ENCODE assay signal across 20 cellular contexts in the genomic region with DNA sequence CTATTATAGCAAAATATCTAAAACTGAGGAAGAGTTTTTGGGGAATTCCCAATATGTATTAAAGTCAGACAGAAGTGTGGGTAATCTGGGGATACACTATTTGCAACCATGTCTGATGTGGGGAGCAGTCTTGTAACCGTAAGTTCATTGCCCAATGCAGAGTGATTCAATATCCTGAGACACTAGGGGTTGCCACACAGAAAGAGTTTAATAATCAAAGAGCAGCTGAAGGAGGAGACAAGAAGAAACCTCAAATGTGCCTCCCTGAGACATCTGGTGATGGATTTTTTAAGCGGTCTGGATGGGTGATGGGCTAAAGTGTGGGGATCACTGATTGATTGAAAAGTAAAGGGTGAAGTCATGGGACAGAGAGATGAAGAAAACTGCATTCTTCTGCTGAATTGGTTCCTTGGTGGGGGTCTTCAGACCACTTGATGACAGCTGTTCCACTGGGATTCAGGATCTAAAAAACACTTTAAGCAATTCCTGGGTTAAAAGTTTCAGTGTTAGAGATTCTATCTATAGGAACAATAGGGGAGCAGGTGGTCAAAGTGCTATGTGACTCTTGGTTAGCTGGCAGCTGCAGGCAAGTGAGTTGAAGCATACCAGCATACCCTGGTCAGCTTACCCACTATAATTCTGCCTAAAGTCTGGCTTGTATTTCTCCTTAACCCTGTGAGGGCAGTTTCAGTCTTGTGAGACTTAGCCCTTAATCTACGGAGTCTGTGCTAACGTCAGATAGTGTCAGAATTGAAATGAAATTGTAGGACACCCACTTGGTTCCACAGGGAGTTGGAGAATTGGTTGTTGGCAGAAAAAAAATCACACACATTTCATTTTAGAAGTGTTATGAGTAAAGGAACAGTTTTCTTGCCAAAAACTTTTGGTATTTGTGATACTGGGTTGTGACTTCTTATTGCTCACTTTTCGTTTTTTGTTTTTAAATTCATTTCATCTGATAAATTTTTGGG.
DNase-seq lines count a peak whose midpoint lies in the region; TF ChIP-seq lines count a peak whose summit lies in the region.
"Had no signal": no experiment of that assay in that cellular context is flagged by ENCODE, and none has a peak within 500 bp of the region (broad histone marks: within the 10 kb centered on the region; RNA-seq: fewer than 3 reads in every experiment).

No MANE protein-coding gene starts in this region.

- DNase-seq in GM23248, result peak; percentile 86
- DNase-seq in NOMO-1 treated with DMSO at 0.1 percent for 48 hours (lab: John Stamatoyannopoulos, UW; ENCODE audit: unreplicated experiment), result peak; percentile 85
- DNase-seq in choroid plexus epithelial cell (ENCODE audit: low read depth), result peak; percentile 71
- no peak for DNase-seq in activated CD4-positive, alpha-beta memory T cell treated with anti-CD3 and anti-CD28 coated beads for 36 hours
- no peak for DNase-seq in activated CD4-positive, alpha-beta T cell treated with anti-CD3 and anti-CD28 coated beads, Interleukin-2, amount 50 U/mL, for 48 hours
- DNase-seq in ascending aorta (ENCODE audit: low spot score in 2 of 2), result no peak
- DNase-seq: activated CD4-positive, alpha-beta T cell treated with anti-CD3 and anti-CD28 coated beads for 36 hours; activated naive CD4-positive, alpha-beta T cell treated with anti-CD3 and anti-CD28 coated beads, Interleukin-2, amount 10 ng/mL, durations not matched to agents 7 days and 5 days; CD4-positive, CD25-positive, alpha-beta regulatory T cell; DMS79 treated with DMSO at 0.1 percent for 48 hours; effector CD8-positive, alpha-beta T cell; foreskin melanocyte; NCI-H1930; nephron progenitor cell; sigmoid colon; stimulated activated CD4-positive, alpha-beta T cell treated with anti-CD3 and anti-CD28 coated beads, Interleukin-2, amount 100 ng/mL, for 48 hours; thyroid gland had no signal

- no peak overlapping the region for H3K27ac Mint-ChIP-seq in activated CD4-positive, alpha-beta memory T cell treated with anti-CD3 and anti-CD28 coated beads for 36 hours
- H3K27ac Mint-ChIP-seq: activated CD4-positive, alpha-beta T cell treated with anti-CD3 and anti-CD28 coated beads for 36 hours; activated naive CD4-positive, alpha-beta T cell treated with anti-CD3 and anti-CD28 coated beads, Interleukin-2, amount 10 ng/mL, durations not matched to agents 7 days and 5 days; CD4-positive, CD25-positive, alpha-beta regulatory T cell; T-helper 2 cell treated with Interferon-gamma antibody and Interleukin-4, amounts not matched to agents 5 μg/mL and 100 μg/mL, for 36 hours had no signal

- H3K4me2 ChIP-seq in GM23248 (ENCODE audit: unreplicated experiment), result peak overlapping the region; percentile 73

- no peak overlapping the region for H2AFZ ChIP-seq in GM23248

- POLR2A ChIA-PET in activated CD4-positive, alpha-beta memory T cell treated with anti-CD3 and anti-CD28 coated beads for 36 hours (lab: Charles Lee), result no interaction called here

- H3K9me3 Mint-ChIP-seq in activated CD4-positive, alpha-beta memory T cell treated with anti-CD3 and anti-CD28 coated beads for 36 hours, result no peaks in the 10 kb centered on the region
- H3K9me3 Mint-ChIP-seq: activated naive CD4-positive, alpha-beta T cell treated with anti-CD3 and anti-CD28 coated beads, Interleukin-2, amount 10 ng/mL, durations not matched to agents 7 days and 5 days; nephron progenitor cell; T-helper 2 cell treated with Interferon-gamma antibody and Interleukin-4, amounts not matched to agents 5 μg/mL and 100 μg/mL, for 36 hours had no signal

- in situ Hi-C loops in GM23248 (cut with MboI), result no loop called here

- no peaks in the 10 kb centered on the region for H4K20me1 ChIP-seq in GM23248 (ENCODE audit: insufficient read depth)

- H3K4me3 ChIP-seq in GM23248 (peak overlapping the region; percentile 36), choroid plexus epithelial cell (ENCODE audit: low read depth, low read length) (no peak overlapping the region), neutrophil (ENCODE audit: low read depth in 1 of 2, low read length in 1 of 2) (no peak overlapping the region), ascending aorta (no peak overlapping the region)
- H3K4me3 ChIP-seq: sigmoid colon, thyroid gland had no signal

- TF ChIP-seq CTCF in choroid plexus epithelial cell (conservative IDR thresholded peaks at IDR 0.05; ENCODE audit: low read depth, low read length) (no peak), neutrophil (IDR thresholded peaks at IDR 0.05) (no peak), ascending aorta (IDR thresholded peaks at IDR 0.05) (no peak)

- no peaks in the 10 kb centered on the region for H3K36me3 Mint-ChIP-seq in activated CD4-positive, alpha-beta memory T cell treated with anti-CD3 and anti-CD28 coated beads for 36 hours
- H3K36me3 Mint-ChIP-seq: activated naive CD4-positive, alpha-beta T cell treated with anti-CD3 and anti-CD28 coated beads, Interleukin-2, amount 10 ng/mL, durations not matched to agents 7 days and 5 days; CD4-positive, CD25-positive, alpha-beta regulatory T cell had no signal

- H3K27ac ChIP-seq in GM23248, result peak overlapping the region; percentile 57
- peak overlapping the region; percentile 64 for H3K27ac ChIP-seq in neutrophil
- H3K27ac ChIP-seq in ascending aorta, result no peak overlapping the region
- H3K27ac ChIP-seq: RWPE1, sigmoid colon, thyroid gland had no signal

- no peaks in the 10 kb centered on the region for H3K4me1 Mint-ChIP-seq in activated CD4-positive, alpha-beta memory T cell treated with anti-CD3 and anti-CD28 coated beads for 36 hours (ENCODE audit: low read depth)
- H3K4me1 Mint-ChIP-seq: activated CD4-positive, alpha-beta T cell treated with anti-CD3 and anti-CD28 coated beads for 36 hours; activated naive CD4-positive, alpha-beta T cell treated with anti-CD3 and anti-CD28 coated beads, Interleukin-2, amount 10 ng/mL, durations not matched to agents 7 days and 5 days; CD4-positive, CD25-positive, alpha-beta regulatory T cell; nephron progenitor cell had no signal

- WGBS in GM23248 (ENCODE audit: low coverage in 1 of 2, low lambda C conversion rate in 2 of 2, missing lambda C conversion rate in 2 of 2), 2 experiments, result 5 to 6% methylated on average over 5 of the region's 5 CpGs

- H3K9me2 ChIP-seq in GM23248 (ENCODE audit: insufficient read depth), result no peaks in the 10 kb centered on the region

- H3K27me3 ChIP-seq in GM23248 (replicated peaks; ENCODE audit: insufficient read depth) (no peaks in the 10 kb centered on the region), neutrophil (no peaks in the 10 kb centered on the region), ascending aorta (no peaks in the 10 kb centered on the region)
- H3K27me3 ChIP-seq: sigmoid colon, thyroid gland had no signal

- intact Hi-C loops in activated CD4-positive, alpha-beta memory T cell treated with anti-CD3 and anti-CD28 coated beads for 36 hours (cut with micrococcal nuclease), result no loop called here
- intact Hi-C loops in ascending aorta (cut with DNase I), result no loop called here

- H3K4me1 ChIP-seq in GM23248 (ENCODE audit: insufficient read depth), result peaks cover 24% of the 10 kb centered on the region
- peaks cover 20 to 24% of the 10 kb centered on the region in 2 experiments for H3K4me1 ChIP-seq in neutrophil (ENCODE audit: control insufficient read depth in 1 of 2, insufficient read depth in 1 of 2, low read depth in 1 of 2, low read length in 1 of 2)
- H3K4me1 ChIP-seq in ascending aorta, result peaks cover 0 to 2% of the 10 kb centered on the region in 2 donors
- H3K4me1 ChIP-seq: sigmoid colon, thyroid gland had no signal

- H3F3A ChIP-seq in GM23248 (ENCODE audit: insufficient read depth), result peaks cover 12% of the 10 kb centered on the region; the same call in 1 of the 2 replicates

- H3K27me3 Mint-ChIP-seq in activated CD4-positive, alpha-beta memory T cell treated with anti-CD3 and anti-CD28 coated beads for 36 hours, result peaks cover 3% of the 10 kb centered on the region
- H3K27me3 Mint-ChIP-seq: activated naive CD4-positive, alpha-beta T cell treated with anti-CD3 and anti-CD28 coated beads, Interleukin-2, amount 10 ng/mL, durations not matched to agents 7 days and 5 days had no signal

- H3K4me3 Mint-ChIP-seq in activated CD4-positive, alpha-beta memory T cell treated with anti-CD3 and anti-CD28 coated beads for 36 hours, result no peak overlapping the region
- H3K4me3 Mint-ChIP-seq: activated CD4-positive, alpha-beta T cell treated with anti-CD3 and anti-CD28 coated beads for 36 hours; activated naive CD4-positive, alpha-beta T cell treated with anti-CD3 and anti-CD28 coated beads, Interleukin-2, amount 10 ng/mL, durations not matched to agents 7 days and 5 days; CD4-positive, CD25-positive, alpha-beta regulatory T cell; nephron progenitor cell; T-helper 2 cell treated with Interferon-gamma antibody and Interleukin-4, amounts not matched to agents 5 μg/mL and 100 μg/mL, for 36 hours had no signal

- H3K9ac ChIP-seq in GM23248, result peak overlapping the region; percentile 26; the same call in 1 of the 2 replicates

- no peaks in the 10 kb centered on the region for H3K79me2 ChIP-seq in GM23248 (ENCODE audit: insufficient read depth)

- no peaks in the 10 kb centered on the region for H3K9me3 ChIP-seq in GM23248 (ENCODE audit: low read depth)
- no peaks in the 10 kb centered on the region for H3K9me3 ChIP-seq in neutrophil
- no peaks in the 10 kb centered on the region for H3K9me3 ChIP-seq in ascending aorta
- H3K9me3 ChIP-seq: sigmoid colon, thyroid gland had no signal

- CTCF ChIA-PET in activated CD4-positive, alpha-beta memory T cell treated with anti-CD3 and anti-CD28 coated beads for 36 hours (lab: Charles Lee), result interaction anchor here (1.6 kb wide), 2 partner anchors 19 kb away, joined by 4 to 5 read pairs; no protein-coding TSS in a partner anchor

- H3K36me3 ChIP-seq in GM23248 (ENCODE audit: low read depth), result no peaks in the 10 kb centered on the region
- H3K36me3 ChIP-seq in neutrophil, result no peaks in the 10 kb centered on the region
- no peaks in the 10 kb centered on the region for H3K36me3 ChIP-seq in ascending aorta
- H3K36me3 ChIP-seq: sigmoid colon, thyroid gland had no signal

Comparison
In these comparisons a context has a peak if more than half of its experiments do, and no peak if none do; other contexts are left out.
1. DNase-seq: peak in GM23248 (single experiment), NOMO-1 treated with DMSO at 0.1 percent for 48 hours (single experiment) and choroid plexus epithelial cell (single experiment); none in activated CD4-positive, alpha-beta memory T cell treated with anti-CD3 and anti-CD28 coated beads for 36 hours (single experiment), activated CD4-positive, alpha-beta T cell treated with anti-CD3 and anti-CD28 coated beads, Interleukin-2, amount 50 U/mL, for 48 hours (0 of 2) and ascending aorta (0 of 2).
2. H3K27ac ChIP-seq: peak in GM23248 (single experiment) and neutrophil (single experiment); none in ascending aorta (0 of 2).